8 cellular contexts compared by ENCODE assay signal in genomic region chr9:108953983-108954574, GRCh38. TPM values are rescaled to one million over a fixed set of nuclear protein-coding genes. Genes with fewer than 3 reads are reported as not detected.
DNase-seq lines count a peak whose midpoint lies in the region; ATAC-seq and TF ChIP-seq lines count a peak whose summit lies in the region.

No MANE protein-coding gene starts in this region.

- WGBS in smooth muscle cell (ENCODE audit: low lambda C conversion rate), result 24% methylated on average over 3 of the region's 3 CpGs

- TF ChIP-seq CTCF in MM.1S (IDR thresholded peaks at IDR 0.05; ENCODE audit: low read length) (peak; percentile 58), WERI-Rb-1 (IDR thresholded peaks at IDR 0.05; ENCODE audit: low read depth, low read length) (peak; percentile 43), smooth muscle cell (IDR thresholded peaks at IDR 0.05; ENCODE audit: borderline replicate concordance, insufficient read depth, poor library complexity, severe bottlenecking) (peak; percentile 67)

- H3K27me3 ChIP-seq in MM.1S (replicated peaks; ENCODE audit: insufficient read depth, low read length), result no peaks in the 10 kb centered on the region
- H3K27me3 ChIP-seq in WERI-Rb-1 (ENCODE audit: insufficient read depth, low read depth, severe bottlenecking), result no peaks in the 10 kb centered on the region
- no peaks in the 10 kb centered on the region for H3K27me3 ChIP-seq in smooth muscle cell (ENCODE audit: low read depth)

- H3K27ac ChIP-seq in MM.1S (ENCODE audit: low read length) (no peak overlapping the region), WERI-Rb-1 (peak overlapping the region; percentile 2; the same call in 1 of the 2 replicates), smooth muscle cell (ENCODE audit: low read depth) (no peak overlapping the region)

- no peak overlapping the region for H3K9ac ChIP-seq in MM.1S (ENCODE audit: low read length)
- H3K9ac ChIP-seq in smooth muscle cell (ENCODE audit: low read depth), result no peak overlapping the region

- H3K36me3 ChIP-seq in MM.1S (replicated peaks; ENCODE audit: insufficient read depth, low read length) (no peaks in the 10 kb centered on the region), WERI-Rb-1 (peaks cover 36% of the 10 kb centered on the region), smooth muscle cell (ENCODE audit: low read depth) (no peaks in the 10 kb centered on the region)

- H3K4me1 ChIP-seq in MM.1S (ENCODE audit: low read length) (no peaks in the 10 kb centered on the region), smooth muscle cell (ENCODE audit: low read depth) (no peaks in the 10 kb centered on the region)

- H3K79me2 ChIP-seq in MM.1S (ENCODE audit: low read length) (no peaks in the 10 kb centered on the region), smooth muscle cell (ENCODE audit: low read depth) (no peaks in the 10 kb centered on the region)

- DNase-seq in NCI-H1417 (lab: John Stamatoyannopoulos, UW) (peak; percentile 1 to 75 (median 8)), NCI-H1417 treated with DMSO at 0.1 percent for 48 hours (lab: John Stamatoyannopoulos, UW) (no peak), MM.1S (peak; percentile 55), WERI-Rb-1 (no peak), Right ventricle myocardium superior (no peak), smooth muscle cell (lab: John Stamatoyannopoulos, UW; ENCODE audit: unreplicated experiment) (no peak), HK-2 (ENCODE audit: unreplicated experiment) (no peak), 8988T (no peak)

- H4K20me1 ChIP-seq in MM.1S (ENCODE audit: insufficient read depth, low read length) (no peaks in the 10 kb centered on the region), smooth muscle cell (ENCODE audit: low read depth) (no peaks in the 10 kb centered on the region)

- H3F3A ChIP-seq in MM.1S (ENCODE audit: insufficient read depth, low read length), result no peaks in the 10 kb centered on the region
- H3F3A ChIP-seq in smooth muscle cell (ENCODE audit: low read depth), result no peaks in the 10 kb centered on the region

- intact Hi-C loops in Right ventricle myocardium superior (cut with DNase I), result no loop called here

- H3K9me3 ChIP-seq in MM.1S (replicated peaks; ENCODE audit: insufficient read depth, low read length) (no peaks in the 10 kb centered on the region), WERI-Rb-1 (ENCODE audit: severe bottlenecking) (no peaks in the 10 kb centered on the region), smooth muscle cell (replicated peaks; ENCODE audit: low read depth) (no peaks in the 10 kb centered on the region)

- H3K4me2 ChIP-seq in MM.1S (ENCODE audit: low read depth, low read length), result no peak overlapping the region
- no peak overlapping the region for H3K4me2 ChIP-seq in smooth muscle cell

- H3K4me3 ChIP-seq in MM.1S (ENCODE audit: low read length) (no peak overlapping the region), WERI-Rb-1 (ENCODE audit: low read depth, low read length) (no peak overlapping the region), smooth muscle cell (no peak overlapping the region)

- H2AFZ ChIP-seq in MM.1S (ENCODE audit: low read length), result no peak overlapping the region
- H2AFZ ChIP-seq in smooth muscle cell (ENCODE audit: low read depth), result no peak overlapping the region

- H3K9me2 ChIP-seq in MM.1S (replicated peaks; ENCODE audit: insufficient read depth, low read length), result no peaks in the 10 kb centered on the region

- ATAC-seq in Right ventricle myocardium superior (ENCODE audit: poor library complexity), result peak; percentile 73

RNA-seq across cellular contexts. Expression of gene ABITRAM, which starts 19.9 kb away (rescaled TPM):
- 17.5 TPM for total RNA-seq in Right ventricle myocardium superior
- total RNA-seq in smooth muscle cell, result 16.9 and 21.9 TPM in 2 replicates
- 15.6 and 22.7 TPM in 2 replicates for polyA plus RNA-seq in smooth muscle cell

RNA-seq across cellular contexts. Expression of gene ELP1, which starts 20.2 kb away (rescaled TPM):
- total RNA-seq in Right ventricle myocardium superior (20.1 TPM), smooth muscle cell (38.4 and 72.1 TPM in 2 replicates)
- polyA plus RNA-seq in smooth muscle cell, result 11.9 and 16.2 TPM in 2 replicates

RNA-seq across cellular contexts. Expression of gene CTNNAL1, which starts 59.2 kb away (rescaled TPM):
- total RNA-seq in Right ventricle myocardium superior (77.5 TPM), smooth muscle cell (33.5 and 44.3 TPM in 2 replicates)
- polyA plus RNA-seq in smooth muscle cell, result 27.4 and 29.0 TPM in 2 replicates

Comparison
In these comparisons a context has a peak if more than half of its experiments do, and no peak if none do; other contexts are left out.
1. DNase-seq: peak in NCI-H1417 (3 of 3) and MM.1S (single experiment); none in NCI-H1417 treated with DMSO at 0.1 percent for 48 hours (single experiment), WERI-Rb-1 (single experiment), Right ventricle myocardium superior (single experiment), smooth muscle cell (single experiment), HK-2 (single experiment) and 8988T (single experiment).
2. Peak in every context shown above with its lines, with median percentiles within 50 percentile points of each other: CTCF ChIP-seq.